8 cellular contexts compared by ENCODE assay signal in genomic region chr1:223521150-223521549, GRCh38.
"Had no signal": no experiment of that assay in that cellular context is flagged by ENCODE, and none has a peak within 500 bp of the region (broad histone marks: within the 10 kb centered on the region; RNA-seq: fewer than 3 reads in every experiment).

No MANE protein-coding gene starts in this region.

- H3K4me3 ChIP-seq: GM12878 had no signal

- FAIRE-seq: G401.6, GM12878, GM12891, GM12892, GM18507, GM19239 had no signal

- ATAC-seq: GM12878 had no signal

- DNase-seq: GDM1, GF-D8 had no signal
